ENCODE assay signal across 12 cellular contexts in the genomic region with DNA sequence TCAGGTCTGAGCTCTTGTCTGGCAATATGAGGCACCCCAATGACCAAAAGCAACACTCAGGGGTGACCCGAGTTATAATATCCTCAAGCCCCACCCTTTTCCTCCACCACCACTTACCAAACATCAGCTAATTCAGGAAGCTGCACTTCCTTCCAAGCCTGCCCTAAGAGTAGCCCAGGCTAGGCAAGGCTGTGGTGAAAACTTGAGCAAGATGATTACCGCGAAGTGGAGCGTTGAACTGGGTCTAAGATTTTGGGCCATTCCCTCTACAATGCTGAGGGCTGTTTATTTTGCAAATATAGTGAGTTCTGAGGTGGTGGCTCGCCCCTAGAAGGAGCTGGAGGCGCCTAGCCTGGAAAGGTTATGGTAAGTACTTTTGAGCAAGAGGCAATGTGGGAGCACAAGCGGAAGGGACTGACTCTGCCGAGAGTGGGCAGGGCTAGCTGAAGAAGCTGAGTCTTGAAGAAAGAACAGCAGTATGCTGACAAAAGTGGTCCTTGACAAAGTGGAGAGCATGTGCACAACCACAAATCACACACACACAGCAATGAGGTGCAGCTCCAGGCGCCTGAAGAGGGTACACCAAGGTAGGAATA.
A peak's percentile ranks its signal among the peaks of the same experiment; 100 is the strongest.
DNase-seq lines count a peak whose midpoint lies in the region; ATAC-seq lines count a peak whose summit lies in the region.
"Had no signal": no experiment of that assay in that cellular context is flagged by ENCODE, and none has a peak within 500 bp of the region (broad histone marks: within the 10 kb centered on the region; RNA-seq: fewer than 3 reads in every experiment).

A gene with protein sequence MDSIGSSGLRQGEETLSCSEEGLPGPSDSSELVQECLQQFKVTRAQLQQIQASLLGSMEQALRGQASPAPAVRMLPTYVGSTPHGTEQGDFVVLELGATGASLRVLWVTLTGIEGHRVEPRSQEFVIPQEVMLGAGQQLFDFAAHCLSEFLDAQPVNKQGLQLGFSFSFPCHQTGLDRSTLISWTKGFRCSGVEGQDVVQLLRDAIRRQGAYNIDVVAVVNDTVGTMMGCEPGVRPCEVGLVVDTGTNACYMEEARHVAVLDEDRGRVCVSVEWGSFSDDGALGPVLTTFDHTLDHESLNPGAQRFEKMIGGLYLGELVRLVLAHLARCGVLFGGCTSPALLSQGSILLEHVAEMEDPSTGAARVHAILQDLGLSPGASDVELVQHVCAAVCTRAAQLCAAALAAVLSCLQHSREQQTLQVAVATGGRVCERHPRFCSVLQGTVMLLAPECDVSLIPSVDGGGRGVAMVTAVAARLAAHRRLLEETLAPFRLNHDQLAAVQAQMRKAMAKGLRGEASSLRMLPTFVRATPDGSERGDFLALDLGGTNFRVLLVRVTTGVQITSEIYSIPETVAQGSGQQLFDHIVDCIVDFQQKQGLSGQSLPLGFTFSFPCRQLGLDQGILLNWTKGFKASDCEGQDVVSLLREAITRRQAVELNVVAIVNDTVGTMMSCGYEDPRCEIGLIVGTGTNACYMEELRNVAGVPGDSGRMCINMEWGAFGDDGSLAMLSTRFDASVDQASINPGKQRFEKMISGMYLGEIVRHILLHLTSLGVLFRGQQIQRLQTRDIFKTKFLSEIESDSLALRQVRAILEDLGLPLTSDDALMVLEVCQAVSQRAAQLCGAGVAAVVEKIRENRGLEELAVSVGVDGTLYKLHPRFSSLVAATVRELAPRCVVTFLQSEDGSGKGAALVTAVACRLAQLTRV (minus strand): TSS at position 51 of the 596 bp plus-strand sequence. CDS start 3,187 bp downstream, outside the sequence.

- no peaks in the 10 kb centered on the region for H3K27me3 ChIP-seq in muscle layer of duodenum (ENCODE audit: low read depth, low read length)
- H3K27me3 ChIP-seq: SJSA1 had no signal

- H3K9me3 ChIP-seq in muscle layer of duodenum (ENCODE audit: control insufficient read depth in 1 of 2, low read length in 2 of 2): no peaks in the 10 kb centered on the region
- H3K9me3 ChIP-seq: SJSA1 had no signal

- DNase-seq in Ammon's horn (ENCODE audit: low spot score) (peak; percentile 33), Kasumi-1 (lab: John Stamatoyannopoulos, UW) (peak; percentile 77 to 81), NCI-H1048 (lab: John Stamatoyannopoulos, UW) (no peak), NCI-H187 (lab: John Stamatoyannopoulos, UW) (no peak), NCI-H1092 treated with DMSO at 0.1 percent for 48 hours (lab: John Stamatoyannopoulos, UW) (no peak)
- DNase-seq: CD4-positive, alpha-beta T cell; midbrain; stimulated activated CD4-positive, alpha-beta T cell treated with anti-CD3 and anti-CD28 coated beads, Interleukin-12 subunit alpha, Interleukin-12 subunit beta, amount 100 ng/mL, for 4 hours had no signal

- no peak for ATAC-seq in GM21723 (IDR thresholded peaks at IDR 0.05; ENCODE audit: unreplicated experiment)

- peak within 1 kb of the TSS; percentile 6 to 7 for H3K4me3 ChIP-seq in muscle layer of duodenum (ENCODE audit: low read depth in 1 of 2, low read length in 2 of 2)
- H3K4me3 ChIP-seq: SJSA1 had no signal

- peaks cover 16 to 19% of the 10 kb centered on the region in 2 donors for H3K36me3 ChIP-seq in muscle layer of duodenum (ENCODE audit: control insufficient read depth in 1 of 2, insufficient read depth in 2 of 2, low read length in 2 of 2)

- peaks cover 0 to 7% of the 10 kb centered on the region in 2 donors for H3K4me1 ChIP-seq in muscle layer of duodenum (ENCODE audit: control insufficient read depth in 1 of 2, insufficient read depth in 2 of 2, low read length in 2 of 2)
- H3K4me1 ChIP-seq: SJSA1 had no signal

- H3K27ac ChIP-seq in angular gyrus (ENCODE audit: low read depth, low read length): peak within 1 kb of the TSS; percentile 22
- H3K27ac ChIP-seq in muscle layer of duodenum (ENCODE audit: low read length): peak within 1 kb of the TSS; percentile 6
- H3K27ac ChIP-seq: SJSA1 had no signal

Comparison
In these comparisons a context has a peak if more than half of its experiments do, and no peak if none do; other contexts are left out.
1. DNase-seq: peak in Ammon's horn (single experiment) and Kasumi-1 (2 of 2); none in NCI-H1048 (single experiment), NCI-H187 (0 of 2) and NCI-H1092 treated with DMSO at 0.1 percent for 48 hours (single experiment).